In genomic region chr16:67280090-67281015, GRCh38 we compare ENCODE assay signal across 14 cellular contexts. TPM values are rescaled to one million over a fixed set of nuclear protein-coding genes. Genes with fewer than 3 reads are reported as not detected.
DNase-seq lines count a peak whose midpoint lies in the region; ATAC-seq and TF ChIP-seq lines count a peak whose summit lies in the region.
"Had no signal": no experiment of that assay in that cellular context is flagged by ENCODE, and none has a peak within 500 bp of the region (broad histone marks: within the 10 kb centered on the region; RNA-seq: fewer than 3 reads in every experiment).

No MANE protein-coding gene starts in this region.

- peaks cover 7 to 8% of the 10 kb centered on the region in 2 donors for H3K4me1 ChIP-seq in breast epithelium

- peaks cover 0 to 12% of the 10 kb centered on the region in 2 donors for H3K36me3 Mint-ChIP-seq in activated T-cell treated with anti-CD3 and anti-CD28 coated beads, Interleukin-2, amount 50 U/mL, for 72 hours (ENCODE audit: insufficient read depth in 2 of 2)

- H3K9me3 Mint-ChIP-seq in activated T-cell treated with anti-CD3 and anti-CD28 coated beads, Interleukin-2, amount 50 U/mL, for 72 hours = no peaks in the 10 kb centered on the region

- H3K4me3 ChIP-seq in MG63 (peak overlapping the region; percentile 62), breast epithelium (peak overlapping the region; percentile 57 to 76 (median 76)), skeletal muscle cell (ENCODE audit: low read depth, low read length) (peak overlapping the region; percentile 60)

- no peaks in the 10 kb centered on the region for H3K27me3 Mint-ChIP-seq in activated T-cell treated with anti-CD3 and anti-CD28 coated beads, Interleukin-2, amount 50 U/mL, for 72 hours (ENCODE audit: low read depth)

- intact Hi-C loops in breast epithelium (cut with DNase I; ENCODE audit: low total_unique reads) = loop anchor here (5.0 kb wide), 1 partner anchor 378 kb away; no protein-coding TSS in a partner anchor

- H3K9me3 ChIP-seq in MG63 (no peaks in the 10 kb centered on the region), breast epithelium (no peaks in the 10 kb centered on the region)

- H3K27ac Mint-ChIP-seq in activated T-cell treated with anti-CD3 and anti-CD28 coated beads, Interleukin-2, amount 50 U/mL, for 72 hours = no peak overlapping the region

- no peak for ATAC-seq in activated T-cell treated with anti-CD3 and anti-CD28 coated beads, Interleukin-2, amount 50 U/mL, for 72 hours (replicated peaks in 1 of 2)
- no peak for ATAC-seq in GM21576 (IDR thresholded peaks at IDR 0.05; ENCODE audit: unreplicated experiment)

- TF ChIP-seq POLR2A in breast epithelium (IDR thresholded peaks at IDR 0.05) = no peak

- DNase-seq in activated T-cell treated with anti-CD3 and anti-CD28 coated beads, Interleukin-2, amount 50 U/mL, for 72 hours = no peak
- DNase-seq in activated T-cell treated with anti-CD3 and anti-CD28 coated beads for 4 hours (no peak), MG63 (no peak), breast epithelium (ENCODE audit: low spot score in 2 of 2) (no peak), skeletal muscle cell (ENCODE audit: low read depth) (no peak), SIG-M5 (lab: John Stamatoyannopoulos, UW) (no peak), DMS79 (lab: John Stamatoyannopoulos, UW) (no peak)
- DNase-seq: activated CD4-positive, alpha-beta T cell treated with anti-CD3 and anti-CD28 coated beads, Interleukin-2, amount 50 U/mL, for 1 hour; aorta; effector CD4-positive, alpha-beta T cell; left cardiac atrium; stimulated activated CD4-positive, alpha-beta T cell treated with anti-CD3 and anti-CD28 coated beads, Interleukin-12 subunit alpha, Interleukin-12 subunit beta, amount 100 ng/mL, for 4 hours had no signal

- peaks cover 12% of the 10 kb centered on the region for H3K4me1 Mint-ChIP-seq in activated T-cell treated with anti-CD3 and anti-CD28 coated beads, Interleukin-2, amount 50 U/mL, for 72 hours (ENCODE audit: low read depth)

- no peaks in the 10 kb centered on the region for H3K27me3 ChIP-seq in MG63
- H3K27me3 ChIP-seq in breast epithelium = no peaks in the 10 kb centered on the region
- H3K27me3 ChIP-seq: SJSA1 had no signal

- peak overlapping the region; percentile 34 to 70 for H3K4me3 Mint-ChIP-seq in activated T-cell treated with anti-CD3 and anti-CD28 coated beads, Interleukin-2, amount 50 U/mL, for 72 hours

- peaks cover 57% of the 10 kb centered on the region for H3K36me3 ChIP-seq in MG63
- H3K36me3 ChIP-seq in breast epithelium = no peaks in the 10 kb centered on the region

- peak overlapping the region; percentile 89 to 91 for H3K27ac ChIP-seq in breast epithelium

- no peak for TF ChIP-seq CTCF in breast epithelium (IDR thresholded peaks at IDR 0.05)

RNA-seq across cellular contexts. Expression of gene PLEKHG4, which starts 1.0 kb away (rescaled TPM):
- total RNA-seq in activated T-cell treated with anti-CD3 and anti-CD28 coated beads, Interleukin-2, amount 50 U/mL, for 72 hours = 10 to 100 TPM; 30.4 to 46.9 TPM
- total RNA-seq in MG63 (2014; rRNA removed; shearing (Covaris generic); ENCODE audit: low replicate concordance) = 78.0 and 80.1 TPM in 2 replicates
- 10 to 100 TPM; 15.0 to 26.2 (median 19.8) TPM for total RNA-seq in breast epithelium

RNA-seq across cellular contexts. Expression of gene SLC9A5, which starts 31.6 kb away (rescaled TPM):
- total RNA-seq in activated T-cell treated with anti-CD3 and anti-CD28 coated beads, Interleukin-2, amount 50 U/mL, for 72 hours = 1 to 10 TPM; 7.6 to 7.9 TPM
- 0.03 TPM in 1 of 2 replicates, not detected in the other for total RNA-seq in MG63 (2014; rRNA removed; shearing (Covaris generic); ENCODE audit: low replicate concordance)
- 1 to 10 TPM in 2 of 3 donors, under 1 TPM in 1; 0.96 to 2.3 (median 1.3) TPM for total RNA-seq in breast epithelium

RNA-seq across cellular contexts. Expression of gene FHOD1, which starts 33.1 kb away (rescaled TPM):
- total RNA-seq in activated T-cell treated with anti-CD3 and anti-CD28 coated beads, Interleukin-2, amount 50 U/mL, for 72 hours = 100 to 1,000 TPM; 106 to 114 TPM
- 7.7 and 8.9 TPM in 2 replicates for total RNA-seq in MG63 (2014; rRNA removed; shearing (Covaris generic); ENCODE audit: low replicate concordance)
- total RNA-seq in breast epithelium = 10 to 100 TPM; 19.3 to 25.9 (median 22.6) TPM

RNA-seq across cellular contexts. Expression of gene KCTD19, which starts 46.2 kb away (rescaled TPM):
- total RNA-seq in activated T-cell treated with anti-CD3 and anti-CD28 coated beads, Interleukin-2, amount 50 U/mL, for 72 hours = 1 to 10 TPM; 7.9 to 8.5 TPM
- not detected in 2 replicates for total RNA-seq in MG63 (2014; rRNA removed; shearing (Covaris generic); ENCODE audit: low replicate concordance)
- total RNA-seq in breast epithelium = 1 to 10 TPM in 1 of 3 donors, not detected in 2; 1.0 TPM

RNA-seq across cellular contexts. Expression of gene LRRC36, which starts 46.3 kb away (rescaled TPM):
- total RNA-seq in activated T-cell treated with anti-CD3 and anti-CD28 coated beads, Interleukin-2, amount 50 U/mL, for 72 hours = 1 to 10 TPM; 3.1 to 4.4 TPM
- total RNA-seq in MG63 (2014; rRNA removed; shearing (Covaris generic); ENCODE audit: low replicate concordance) = 0.33 and 0.39 TPM in 2 replicates
- total RNA-seq in breast epithelium = 1 to 10 TPM in 1 of 3 donors, under 1 TPM in 2; 0.16 to 3.3 (median 0.59) TPM
- total RNA-seq: left cardiac atrium, SJSA1 had no signal
